In the genomic region with DNA sequence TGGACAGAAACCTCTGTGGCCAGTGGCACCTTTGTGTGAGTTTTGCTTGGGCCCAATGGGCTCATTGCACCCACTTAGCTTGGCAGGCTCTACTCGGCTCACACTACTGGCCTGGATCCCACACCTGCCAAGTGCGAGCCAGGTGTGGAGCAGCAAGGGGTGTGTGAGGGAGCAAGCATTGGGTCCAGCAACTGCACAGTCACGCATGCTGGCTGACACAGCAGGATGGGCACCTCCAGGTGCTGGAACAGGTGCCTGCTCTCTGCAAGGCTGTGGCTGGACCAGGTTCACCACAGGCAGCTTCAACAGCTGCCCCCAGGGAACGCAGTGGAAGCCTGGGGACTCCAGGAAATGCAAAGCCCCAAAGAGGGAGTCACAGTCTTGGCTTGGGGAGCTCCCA, we compare ENCODE assay signal across 26 cellular contexts.
DNase-seq lines count a peak whose midpoint lies in the region; ATAC-seq and TF ChIP-seq lines count a peak whose summit lies in the region.
"Had no signal": no experiment of that assay in that cellular context is flagged by ENCODE, and none has a peak within 500 bp of the region (broad histone marks: within the 10 kb centered on the region; RNA-seq: fewer than 3 reads in every experiment).

No MANE protein-coding gene starts in this region.

- H3K4me3 Mint-ChIP-seq in natural killer cell treated with Interleukin-12 subunit alpha and Interleukin-12 subunit beta and Interleukin-15 and Interleukin-18, amount 100 ng/mL, for 72 hours = no peak overlapping the region
- no peak overlapping the region for H3K4me3 Mint-ChIP-seq in natural killer cell
- H3K4me3 Mint-ChIP-seq: CD4-positive, alpha-beta T cell had no signal

- H3K9me3 Mint-ChIP-seq in natural killer cell treated with Interleukin-12 subunit alpha and Interleukin-12 subunit beta and Interleukin-15 and Interleukin-18, amount 100 ng/mL, for 72 hours = no peaks in the 10 kb centered on the region
- H3K9me3 Mint-ChIP-seq in natural killer cell = no peaks in the 10 kb centered on the region
- H3K9me3 Mint-ChIP-seq: CD4-positive, alpha-beta T cell had no signal

- H4K91ac ChIP-seq in neuronal stem cell (ENCODE audit: low read depth, low read length, poor library complexity) (peak overlapping the region; percentile 79), mesenchymal stem cell (ENCODE audit: low read length) (no peak overlapping the region)

- H3K14ac ChIP-seq in neuronal stem cell (ENCODE audit: low read length) = no peak overlapping the region
- H3K14ac ChIP-seq in mesenchymal stem cell (ENCODE audit: low read length in 2 of 2) = no peak overlapping the region

- peak overlapping the region; percentile 84 for H3K4ac ChIP-seq in neuronal stem cell (ENCODE audit: low read length)
- H3K4ac ChIP-seq in mesenchymal stem cell (ENCODE audit: low read depth in 1 of 2, low read length in 2 of 2) = no peak overlapping the region

- no peak overlapping the region for H2BK15ac ChIP-seq in neuronal stem cell (ENCODE audit: low read length)
- H2BK15ac ChIP-seq in mesenchymal stem cell (ENCODE audit: low read depth, poor library complexity, severe bottlenecking) = no peak overlapping the region

- H3K9ac ChIP-seq in neuronal stem cell (ENCODE audit: low read depth, low read length, poor library complexity) (no peak overlapping the region), mesenchymal stem cell (ENCODE audit: low read length) (no peak overlapping the region)
- H3K9ac ChIP-seq: BLaER1 treated with 17β-estradiol and CSF1 and Interleukin-3, amounts not matched to agents 10 nM and 100 nM had no signal

- intact Hi-C loops in natural killer cell (cut with micrococcal nuclease) = no loop called here

- H3K4me3 ChIP-seq in neuronal stem cell (ENCODE audit: low read length in 2 of 2) (no peak overlapping the region), mesenchymal stem cell (ENCODE audit: insufficient read depth in 1 of 2, low read depth in 1 of 2, low read length in 2 of 2) (peak overlapping the region in 1 of 2 experiments; percentile 3)
- H3K4me3 ChIP-seq: A549; BLaER1 treated with 17β-estradiol and CSF1 and Interleukin-3, amounts not matched to agents 10 nM and 100 nM; K562; SJSA1 had no signal

- H3K4me1 ChIP-seq in neuronal stem cell (ENCODE audit: control insufficient read depth in 2 of 2, insufficient read depth in 1 of 2, low read depth in 1 of 2, low read length in 2 of 2) (no peaks in the 10 kb centered on the region), mesenchymal stem cell (ENCODE audit: control insufficient read depth, insufficient read depth, low read depth, low read length) (no peaks in the 10 kb centered on the region)
- H3K4me1 ChIP-seq: A549; BLaER1 treated with 17β-estradiol and CSF1 and Interleukin-3, amounts not matched to agents 10 nM and 100 nM; Caco-2 had no signal

- H3K27ac Mint-ChIP-seq in natural killer cell treated with Interleukin-12 subunit alpha and Interleukin-12 subunit beta and Interleukin-15 and Interleukin-18, amount 100 ng/mL, for 72 hours = no peak overlapping the region
- H3K27ac Mint-ChIP-seq in natural killer cell = no peak overlapping the region
- H3K27ac Mint-ChIP-seq: CD4-positive, alpha-beta T cell had no signal

- H3K36me3 ChIP-seq in neuronal stem cell (replicated peaks in 1 of 2; ENCODE audit: control insufficient read depth in 2 of 2, insufficient read depth in 2 of 2, low read length in 2 of 2) (no peaks in the 10 kb centered on the region), mesenchymal stem cell (ENCODE audit: control insufficient read depth in 1 of 2, insufficient read depth in 2 of 2, low read depth in 1 of 2, low read length in 2 of 2) (peaks cover 0 to 2% of the 10 kb centered on the region in 2 experiments)
- H3K36me3 ChIP-seq: BLaER1 treated with 17β-estradiol and CSF1 and Interleukin-3, amounts not matched to agents 10 nM and 100 nM; SJSA1 had no signal

- H3K36me3 Mint-ChIP-seq in natural killer cell treated with Interleukin-12 subunit alpha and Interleukin-12 subunit beta and Interleukin-15 and Interleukin-18, amount 100 ng/mL, for 72 hours = no peaks in the 10 kb centered on the region
- no peaks in the 10 kb centered on the region for H3K36me3 Mint-ChIP-seq in natural killer cell

- DNase-seq in natural killer cell treated with Interleukin-12 subunit alpha and Interleukin-12 subunit beta and Interleukin-15 and Interleukin-18, amount 100 ng/mL, for 72 hours (ENCODE audit: low spot score) = no peak
- DNase-seq in natural killer cell = no peak
- no peak for DNase-seq in neuronal stem cell (ENCODE audit: low spot score)
- DNase-seq in NCI-H2227 (lab: John Stamatoyannopoulos, UW; ENCODE audit: unreplicated experiment) = no peak
- no peak for DNase-seq in NCI-H526 (lab: John Stamatoyannopoulos, UW)
- no peak for DNase-seq in mesenchymal stem cell
- DNase-seq: AML-193; Caco-2; CD4-positive, alpha-beta T cell; DMS79 treated with DMSO at 0.1 percent for 48 hours; GF-D8; Kasumi-1; NCI-H1092 treated with DMSO at 0.1 percent for 48 hours; NCI-H1436; NCI-H1930; NCI-H2107; NCI-H446; NK-92 treated with Interleukin-12 subunit alpha and Interleukin-12 subunit beta, amount 100 ng/mL, for 24 hours; PC-3 had no signal

- peaks cover 1% of the 10 kb centered on the region for H3K79me1 ChIP-seq in neuronal stem cell (ENCODE audit: low read depth, low read length)
- H3K79me1 ChIP-seq in mesenchymal stem cell (replicated peaks; ENCODE audit: low read length, poor library complexity, severe bottlenecking) = no peaks in the 10 kb centered on the region

- H2BK120ac ChIP-seq in neuronal stem cell (ENCODE audit: low read depth, low read length) = no peak overlapping the region
- H2BK120ac ChIP-seq in mesenchymal stem cell (ENCODE audit: low read depth, low read length) = no peak overlapping the region

- no peak overlapping the region for H3K4me2 ChIP-seq in neuronal stem cell (ENCODE audit: insufficient read depth, low read length, poor library complexity, severe bottlenecking)
- H3K4me2 ChIP-seq in mesenchymal stem cell (ENCODE audit: low read length, poor library complexity, severe bottlenecking) = no peak overlapping the region
- H3K4me2 ChIP-seq: A549; BLaER1 treated with 17β-estradiol and CSF1 and Interleukin-3, amounts not matched to agents 10 nM and 100 nM had no signal

- H2AFZ ChIP-seq in neuronal stem cell (ENCODE audit: low read length) = no peak overlapping the region
- no peak overlapping the region for H2AFZ ChIP-seq in mesenchymal stem cell (ENCODE audit: low read depth, low read length)

- no peak for TF ChIP-seq CTCF in natural killer cell (IDR thresholded peaks at IDR 0.05)

- no CpG with 5 or more reads among the region's 4 CpGs for WGBS in neuronal stem cell (ENCODE audit: extremely low coverage in 2 of 2, insufficient read length in 2 of 2, insufficient replicate concordance in 1 of 2), 2 donors
- 99% methylated on average over 4 of the region's 4 CpGs for WGBS in mesenchymal stem cell

- peak; percentile 46 to 48 for ATAC-seq in natural killer cell treated with Interleukin-12 subunit alpha and Interleukin-12 subunit beta and Interleukin-15 and Interleukin-18, amount 100 ng/mL, for 72 hours
- ATAC-seq in natural killer cell (no peak), HG02885 (IDR thresholded peaks at IDR 0.05; ENCODE audit: poor library complexity, unreplicated experiment) (peak; percentile 16)
- ATAC-seq: A549, HCT116, K562, PC-3, Right ventricle myocardium inferior had no signal

- H4K8ac ChIP-seq in neuronal stem cell (ENCODE audit: low read depth, low read length) (no peak overlapping the region), mesenchymal stem cell (ENCODE audit: low read length) (no peak overlapping the region)

- peaks cover 0 to 4% of the 10 kb centered on the region in 2 donors for H3K27me3 Mint-ChIP-seq in natural killer cell treated with Interleukin-12 subunit alpha and Interleukin-12 subunit beta and Interleukin-15 and Interleukin-18, amount 100 ng/mL, for 72 hours
- H3K27me3 Mint-ChIP-seq in natural killer cell (ENCODE audit: low read depth in 2 of 2) = peaks cover 0 to 3% of the 10 kb centered on the region in 2 donors

- no peak overlapping the region for H3K18ac ChIP-seq in neuronal stem cell (ENCODE audit: low read length)
- H3K18ac ChIP-seq in mesenchymal stem cell (ENCODE audit: low read depth in 1 of 2, low read length in 2 of 2) = no peak overlapping the region

- H3K9me3 ChIP-seq in neuronal stem cell (replicated peaks in 1 of 2; ENCODE audit: control insufficient read depth in 2 of 2, insufficient read depth in 1 of 2, low read depth in 1 of 2, low read length in 2 of 2) (peaks cover 14 to 15% of the 10 kb centered on the region in 2 donors), mesenchymal stem cell (ENCODE audit: control insufficient read depth, low read length) (no peaks in the 10 kb centered on the region)
- H3K9me3 ChIP-seq: A549, Caco-2, SJSA1 had no signal

- no peak overlapping the region for H2BK5ac ChIP-seq in neuronal stem cell (ENCODE audit: low read length)
- H2BK5ac ChIP-seq in mesenchymal stem cell (ENCODE audit: low read depth, low read length, poor library complexity, severe bottlenecking) = no peak overlapping the region

- H3K27ac ChIP-seq in neuronal stem cell (replicated peaks; ENCODE audit: low read length) = no peak overlapping the region
- H3K27ac ChIP-seq in mesenchymal stem cell (ENCODE audit: low read length, poor library complexity, severe bottlenecking) = no peak overlapping the region
- H3K27ac ChIP-seq: A549; BLaER1 treated with 17β-estradiol and CSF1 and Interleukin-3, amounts not matched to agents 10 nM and 100 nM; SJSA1 had no signal

- H3K27me3 ChIP-seq in neuronal stem cell (ENCODE audit: control insufficient read depth in 3 of 3, insufficient read depth in 3 of 3, low read depth in 1 of 3, low read length in 3 of 3) = no peaks in the 10 kb centered on the region
- H3K27me3 ChIP-seq in mesenchymal stem cell (ENCODE audit: control insufficient read depth in 1 of 2, insufficient read depth in 1 of 2, low read length in 2 of 2) = no peaks in the 10 kb centered on the region
- H3K27me3 ChIP-seq: BLaER1 treated with 17β-estradiol and CSF1 and Interleukin-3, amounts not matched to agents 10 nM and 100 nM had no signal

- H2BK12ac ChIP-seq in neuronal stem cell (ENCODE audit: low read length) = no peak overlapping the region
- H2BK12ac ChIP-seq in mesenchymal stem cell (ENCODE audit: low read length in 2 of 2) = no peak overlapping the region

- no peaks in the 10 kb centered on the region for H3K4me1 Mint-ChIP-seq in natural killer cell treated with Interleukin-12 subunit alpha and Interleukin-12 subunit beta and Interleukin-15 and Interleukin-18, amount 100 ng/mL, for 72 hours (ENCODE audit: low read depth in 2 of 2)
- H3K4me1 Mint-ChIP-seq in natural killer cell = no peaks in the 10 kb centered on the region

- H3K23ac ChIP-seq in neuronal stem cell (ENCODE audit: low read depth, low read length, poor library complexity) (peak overlapping the region; percentile 44), mesenchymal stem cell (ENCODE audit: low read length in 2 of 2) (no peak overlapping the region)

- H2AK5ac ChIP-seq in neuronal stem cell (ENCODE audit: low read depth, low read length) (no peak overlapping the region), mesenchymal stem cell (ENCODE audit: low read length, severe bottlenecking) (no peak overlapping the region)

Comparison
In these comparisons a context has a peak if more than half of its experiments do, and no peak if none do; other contexts are left out.
1. ATAC-seq: peak in natural killer cell treated with Interleukin-12 subunit alpha and Interleukin-12 subunit beta and Interleukin-15 and Interleukin-18, amount 100 ng/mL, for 72 hours (2 of 2) and HG02885 (single experiment); none in natural killer cell (0 of 3).